ENCODE assay signal across 21 cellular contexts in genomic region chr6:73700060-73700459, GRCh38.
"Had no signal": no experiment of that assay in that cellular context is flagged by ENCODE, and none has a peak within 500 bp of the region (broad histone marks: within the 10 kb centered on the region; RNA-seq: fewer than 3 reads in every experiment).

No MANE protein-coding gene starts in this region.

- H3K27me3 ChIP-seq: esophagus squamous epithelium, ovary, right atrium auricular region had no signal

- H3K9me3 Mint-ChIP-seq: activated B cell treated with CpG ODN at 0.5 μM for 24 hours; activated CD4-positive, alpha-beta memory T cell treated with anti-CD3 and anti-CD28 coated beads for 36 hours; activated naive CD4-positive, alpha-beta T cell treated with anti-CD3 and anti-CD28 coated beads, Interleukin-2, amount 50 U/mL, for 24 hours; brain; nephron had no signal

- H3K27ac ChIP-seq: neutrophil, ovary, psoas muscle, right atrium auricular region had no signal

- H3K9me3 ChIP-seq: esophagus squamous epithelium, neutrophil, ovary, psoas muscle, right atrium auricular region, upper lobe of left lung had no signal

- H3K4me3 ChIP-seq: esophagus squamous epithelium, ovary, psoas muscle, right atrium auricular region, upper lobe of left lung had no signal

- H3K4me3 Mint-ChIP-seq: activated B cell treated with CpG ODN at 0.5 μM for 24 hours; activated CD4-positive, alpha-beta memory T cell treated with anti-CD3 and anti-CD28 coated beads for 36 hours; activated naive CD4-positive, alpha-beta T cell treated with anti-CD3 and anti-CD28 coated beads, Interleukin-2, amount 50 U/mL, for 24 hours; brain; nephron had no signal

- H3K4me1 ChIP-seq: psoas muscle had no signal

- ATAC-seq: psoas muscle; stimulated activated naive CD8-positive, alpha-beta T cell treated with anti-CD3 and anti-CD28 coated beads, Interleukin-15, Interleukin-2, amounts not matched to agents 100 U/mL and 50 U/mL, for 24 hours had no signal

- DNase-seq: activated B cell treated with CpG ODN at 0.5 μM for 24 hours; activated CD4-positive, alpha-beta memory T cell treated with anti-CD3 and anti-CD28 coated beads for 36 hours; activated CD4-positive, alpha-beta T cell treated with anti-CD3 and anti-CD28 coated beads for 4 hours; activated gamma-delta T cell treated with Interleukin-2 at 50 U/mL for 16 hours; aorta; central memory CD4-positive, alpha-beta T cell; effector CD8-positive, alpha-beta T cell; esophagus squamous epithelium; kidney; ovary; psoas muscle; stimulated activated CD4-positive, alpha-beta T cell treated with anti-CD3 and anti-CD28 coated beads, Interleukin-12 subunit alpha, Interleukin-12 subunit beta, amount 100 ng/mL, for 4 hours; stimulated activated CD4-positive, alpha-beta T cell treated with anti-CD3 and anti-CD28 coated beads, Interleukin-4, amount 100 ng/mL, for 4 hours; stimulated activated naive CD8-positive, alpha-beta T cell treated with anti-CD3 and anti-CD28 coated beads, Interleukin-15, Interleukin-2, amounts not matched to agents 100 U/mL and 50 U/mL, for 24 hours; T-helper 9 cell; upper lobe of left lung had no signal

- H3K36me3 ChIP-seq: neutrophil, ovary, right atrium auricular region, upper lobe of left lung had no signal

- H3K27ac Mint-ChIP-seq: activated B cell treated with CpG ODN at 0.5 μM for 24 hours; activated CD4-positive, alpha-beta memory T cell treated with anti-CD3 and anti-CD28 coated beads for 36 hours; activated naive CD4-positive, alpha-beta T cell treated with anti-CD3 and anti-CD28 coated beads, Interleukin-2, amount 50 U/mL, for 24 hours; brain had no signal

- H3K36me3 Mint-ChIP-seq: brain had no signal
